In the genomic region with DNA sequence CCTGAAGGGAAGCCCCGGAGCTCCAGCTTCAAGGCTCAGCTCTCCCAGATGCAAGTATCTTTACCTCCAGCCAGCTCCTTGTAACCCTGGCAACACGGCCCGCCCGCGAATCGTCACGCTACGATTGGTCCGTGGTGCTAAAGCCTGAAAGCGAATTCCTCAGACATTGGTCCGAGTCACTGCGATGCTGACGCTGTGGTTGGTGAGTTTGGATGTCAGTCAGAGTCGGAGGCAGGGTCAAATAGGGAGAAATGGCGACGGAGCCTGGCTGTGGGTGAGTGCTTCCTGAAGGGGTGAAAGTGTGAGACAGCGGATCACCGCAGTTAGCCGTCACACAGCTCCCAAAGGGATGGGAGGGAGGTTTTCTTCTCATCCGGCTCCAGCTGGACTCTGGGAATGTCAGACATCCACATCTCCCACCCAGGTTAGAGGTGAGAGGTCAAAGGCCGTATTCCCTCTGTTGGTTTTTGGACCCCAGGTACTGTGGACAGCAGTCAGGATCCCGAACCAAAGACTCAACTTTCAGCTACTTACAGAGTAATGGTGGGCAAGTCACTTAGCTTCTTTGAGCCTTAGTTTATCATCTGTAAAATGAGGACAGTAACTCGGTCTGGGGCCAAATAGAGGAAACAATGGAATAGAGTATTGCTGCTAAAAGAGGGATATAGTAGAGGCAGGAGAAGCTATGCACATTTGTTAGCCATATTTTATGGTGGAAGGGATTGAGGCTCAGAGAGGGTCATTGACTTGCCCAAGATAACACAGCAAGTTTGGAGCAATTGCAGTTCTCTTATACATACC, we compare ENCODE assay signal across 8 cellular contexts. TPM values are rescaled to one million over a fixed set of nuclear protein-coding genes. Genes with fewer than 3 reads are reported as not detected.
DNase-seq lines count a peak whose midpoint lies in the region; ATAC-seq and TF ChIP-seq lines count a peak whose summit lies in the region.

ZSWIM1 (plus strand) TSS at position 240 of the 801 bp plus-strand sequence. CDS start 1,366 bp downstream, outside the sequence.

- H3K9me3 ChIP-seq in hepatocyte (ENCODE audit: low read depth) (no peaks in the 10 kb centered on the region), aorta (ENCODE audit: control insufficient read depth, low read length) (no peaks in the 10 kb centered on the region)

- intact Hi-C loops in aorta (cut with DNase I): loop anchor here in 1 of 2 donors (10.0 kb wide), 1 partner anchor 46 kb away; the partner anchor contains the start of gene SNX21

- H3K4me3 ChIP-seq in hepatocyte (peak within 1 kb of the TSS; percentile 36), rectal smooth muscle tissue (ENCODE audit: low read length) (peak within 1 kb of the TSS; percentile 97), aorta (ENCODE audit: low read length in 2 of 2) (peak within 1 kb of the TSS; percentile 29 to 45)

- peaks cover 16% of the 10 kb centered on the region for H3K79me2 ChIP-seq in hepatocyte

- H3K27ac ChIP-seq in hepatocyte: peak within 1 kb of the TSS; percentile 77
- peak within 1 kb of the TSS; percentile 92 for H3K27ac ChIP-seq in rectal smooth muscle tissue (ENCODE audit: low read depth, low read length)
- H3K27ac ChIP-seq in aorta (ENCODE audit: low read depth in 1 of 2, low read length in 2 of 2): peak within 1 kb of the TSS in 1 of 2 donors; percentile 74

- 2% methylated on average over 23 of the region's 23 CpGs for WGBS in hepatocyte (ENCODE audit: low lambda C conversion rate, missing lambda C conversion rate)
- WGBS in aorta, 2 donors: 0% methylated on average over 23 of the region's 23 CpGs

- H3K27me3 ChIP-seq in hepatocyte (no peaks in the 10 kb centered on the region), rectal smooth muscle tissue (ENCODE audit: control insufficient read depth, insufficient read depth, low read length) (no peaks in the 10 kb centered on the region), aorta (ENCODE audit: control insufficient read depth in 1 of 2, insufficient read depth in 2 of 2, low read length in 1 of 2) (no peaks in the 10 kb centered on the region)

- H4K20me1 ChIP-seq in hepatocyte (ENCODE audit: insufficient read depth, poor library complexity, severe bottlenecking): no peaks in the 10 kb centered on the region

- H3K36me3 ChIP-seq in hepatocyte (replicated peaks; ENCODE audit: insufficient read depth, low read depth) (no peaks in the 10 kb centered on the region), rectal smooth muscle tissue (ENCODE audit: control insufficient read depth, insufficient read depth, low read length) (peaks cover 14% of the 10 kb centered on the region), aorta (ENCODE audit: control insufficient read depth in 1 of 2, insufficient read depth in 2 of 2, low read length in 1 of 2) (peaks cover 0 to 12% of the 10 kb centered on the region in 2 donors)

- H3K4me1 ChIP-seq in hepatocyte (ENCODE audit: insufficient read depth) (peaks cover 20% of the 10 kb centered on the region), rectal smooth muscle tissue (ENCODE audit: control insufficient read depth, insufficient read depth, low read length) (peaks cover 6% of the 10 kb centered on the region), aorta (ENCODE audit: control insufficient read depth in 1 of 2, insufficient read depth in 2 of 2, low read length in 2 of 2) (no peaks in the 10 kb centered on the region)

- DNase-seq in NCI-H2029 (lab: John Stamatoyannopoulos, UW): peak; percentile 98
- peak; percentile 98 for DNase-seq in T-helper 9 cell
- peak; percentile 100 for DNase-seq in astrocyte of the hippocampus (ENCODE audit: low read depth, low spot score)
- peak; percentile 98 for DNase-seq in hepatocyte (ENCODE audit: low spot score)
- DNase-seq in aorta: peak; percentile 99 to 100

- H3K9ac ChIP-seq in rectal smooth muscle tissue (ENCODE audit: low read length): peak within 1 kb of the TSS; percentile 96

- H2AFZ ChIP-seq in hepatocyte: peak within 1 kb of the TSS; percentile 30

- peak within 1 kb of the TSS; percentile 75 for H3K4me2 ChIP-seq in hepatocyte

- H3K9me2 ChIP-seq in hepatocyte (replicated peaks; ENCODE audit: insufficient read depth): no peaks in the 10 kb centered on the region

- TF ChIP-seq CTCF in hepatocyte (IDR thresholded peaks at IDR 0.05; ENCODE audit: poor library complexity): no peak

- ATAC-seq in GM18508 (IDR thresholded peaks at IDR 0.05; ENCODE audit: insufficient read depth, unreplicated experiment) (peak; percentile 81), HG02981 (IDR thresholded peaks at IDR 0.05; ENCODE audit: unreplicated experiment) (peak; percentile 99), aorta (ENCODE audit: low FRiP score) (peak; percentile 97)

RNA-seq across cellular contexts. Expression of gene ZSWIM1, which starts in this region (rescaled TPM):
- 6.4 and 6.9 TPM in 2 replicates for total RNA-seq in hepatocyte
- polyA plus RNA-seq in hepatocyte: 4.7 and 5.0 TPM in 2 replicates
- 1 to 10 TPM; 5.3 to 8.2 TPM for total RNA-seq in aorta
- polyA plus RNA-seq in aorta: 1 to 10 TPM; 2.9 to 3.4 TPM

Comparison
In these comparisons a context has a peak if more than half of its experiments do, and no peak if none do; other contexts are left out.
1. H3K4me3 ChIP-seq: peak in every context shown above with its lines; median percentile 97 in rectal smooth muscle tissue; 37 in aorta; 36 in hepatocyte.